In the genomic region with DNA sequence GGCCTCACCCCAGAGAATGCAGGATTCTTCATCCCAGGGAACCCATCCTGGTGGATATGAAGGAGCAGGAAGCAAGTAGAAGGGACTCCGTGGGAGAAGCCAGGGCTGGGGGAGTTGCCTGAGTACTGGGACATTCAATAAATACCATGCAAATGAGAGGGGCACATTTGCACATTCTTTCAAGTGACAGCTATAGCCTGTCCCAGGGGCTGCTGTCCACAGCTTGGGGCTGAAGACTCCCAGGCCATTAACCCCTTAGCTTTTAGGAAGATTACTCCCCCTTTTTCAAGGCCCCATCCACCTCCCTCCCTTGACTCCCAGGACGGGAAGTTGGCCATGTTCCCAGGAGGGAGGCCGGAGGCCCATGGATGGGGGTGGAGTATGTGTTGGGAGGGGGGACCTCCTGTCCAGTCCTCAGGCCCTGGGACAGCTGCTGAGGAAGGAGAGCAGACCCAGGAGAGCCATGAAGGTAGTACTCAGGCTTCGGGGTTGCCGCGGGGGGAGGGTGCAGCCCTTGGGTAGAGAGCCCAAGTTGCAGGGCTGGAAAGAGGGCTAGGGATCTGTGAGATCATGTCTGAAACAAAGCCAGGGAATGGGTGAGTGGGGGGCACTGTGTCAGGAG, we compare ENCODE assay signal across 9 cellular contexts. TPM values are rescaled to one million over a fixed set of nuclear protein-coding genes. Genes with fewer than 3 reads are reported as not detected.
A peak's percentile ranks its signal among the peaks of the same experiment; 100 is the strongest.
DNase-seq lines count a peak whose midpoint lies in the region; ATAC-seq and TF ChIP-seq lines count a peak whose summit lies in the region.
"Had no signal": no experiment of that assay in that cellular context is flagged by ENCODE, and none has a peak within 500 bp of the region (broad histone marks: within the 10 kb centered on the region; RNA-seq: fewer than 3 reads in every experiment).

No MANE protein-coding gene starts in this region.

- H3K27me3 ChIP-seq in HUES6 (ENCODE audit: control insufficient read depth, insufficient read depth, low read length): peaks cover 20% of the 10 kb centered on the region
- H3K27me3 ChIP-seq in breast epithelium: no peaks in the 10 kb centered on the region

- no peak for TF ChIP-seq POLR2A in breast epithelium (IDR thresholded peaks at IDR 0.05)

- H3K9ac ChIP-seq in HUES6 (ENCODE audit: low read length): peak overlapping the region; percentile 36

- H3K27ac ChIP-seq in HUES6 (ENCODE audit: low read depth, low read length) (no peak overlapping the region; the same call in 1 of the 2 replicates), breast epithelium (peak overlapping the region; percentile 97 to 99), temporal lobe (ENCODE audit: low read depth, low read length) (peak overlapping the region; percentile 100)

- DNase-seq in breast epithelium (ENCODE audit: low spot score in 2 of 2): peak in 1 of 2 donors; percentile 39
- DNase-seq in left colon: peak; percentile 64 to 76
- DNase-seq in mesenteric fat pad (ENCODE audit: low spot score): no peak
- DNase-seq in GM13977 (ENCODE audit: low spot score): no peak
- DNase-seq in RPMI8226: no peak
- DNase-seq: NCI-H1417 treated with DMSO at 0.1 percent for 48 hours had no signal

- peaks cover 7% of the 10 kb centered on the region; the same call in 1 of the 2 replicates for H3K36me3 ChIP-seq in HUES6 (ENCODE audit: control insufficient read depth, insufficient read depth, low read length)
- no peaks in the 10 kb centered on the region for H3K36me3 ChIP-seq in breast epithelium

- H3K9me3 ChIP-seq in HUES6 (ENCODE audit: control insufficient read depth, insufficient read depth, low read depth, low read length) (no peaks in the 10 kb centered on the region), breast epithelium (no peaks in the 10 kb centered on the region)

- peak overlapping the region; percentile 50 for H3K4me3 ChIP-seq in HUES6 (ENCODE audit: low read depth, low read length)
- H3K4me3 ChIP-seq in breast epithelium: peak overlapping the region; percentile 68 to 80 (median 78)

- ATAC-seq in left colon (no peak), GM19452 (IDR thresholded peaks at IDR 0.05; ENCODE audit: unreplicated experiment) (no peak)

- intact Hi-C loops in breast epithelium (cut with DNase I; ENCODE audit: low total_unique reads): no loop called here
- intact Hi-C loops in left colon (cut with DNase I, micrococcal nuclease): no loop called here

- in situ Hi-C loops in GM13977 (cut with MboI; ENCODE audit: low pct_unique_long_range_greater_than_20kb, low sequenced_read_pairs, unreplicated experiment): no loop called here

- H3K4me1 ChIP-seq in HUES6 (ENCODE audit: control insufficient read depth, insufficient read depth, low read length): peaks cover 73% of the 10 kb centered on the region
- H3K4me1 ChIP-seq in breast epithelium: peaks cover 13 to 60% of the 10 kb centered on the region in 2 donors

- TF ChIP-seq CTCF in breast epithelium (IDR thresholded peaks at IDR 0.05) (no peak), GM13977 (IDR thresholded peaks at IDR 0.05; ENCODE audit: extremely low read depth, insufficient read depth, missing control alignments) (no peak)

RNA-seq across cellular contexts. Expression of a gene that starts 1.0 kb away (rescaled TPM):
- total RNA-seq in breast epithelium: 100 to 1,000 TPM in 2 of 3 donors, 10 to 100 TPM in 1; 65.4 to 228 (median 156) TPM
- total RNA-seq in left colon: 10 to 100 TPM; 31.4 to 35.6 TPM
- 13.5 TPM for total RNA-seq in temporal lobe
- 210 TPM for total RNA-seq in mesenteric fat pad

RNA-seq across cellular contexts. Expression of a gene that starts 30.3 kb away (rescaled TPM):
- total RNA-seq in breast epithelium: 10 to 100 TPM; 31.8 to 45.8 (median 36.3) TPM
- total RNA-seq in left colon: 10 to 100 TPM; 30.7 to 34.9 TPM
- 22.9 TPM for total RNA-seq in temporal lobe
- 46.2 TPM for total RNA-seq in mesenteric fat pad

RNA-seq across cellular contexts. Expression of a gene that starts 42.6 kb away (rescaled TPM):
- total RNA-seq in breast epithelium (100 to 1,000 TPM; 600 to 759 (median 614) TPM), left colon (100 to 1,000 TPM; 355 to 389 TPM), temporal lobe (611 TPM), mesenteric fat pad (393 TPM)

RNA-seq across cellular contexts. Expression of a gene that starts 48.6 kb away (rescaled TPM):
- total RNA-seq in breast epithelium (100 to 1,000 TPM; 169 to 708 (median 284) TPM), left colon (10 to 100 TPM; 16.9 to 24.5 TPM), temporal lobe (6.4 TPM), mesenteric fat pad (195 TPM)

RNA-seq across cellular contexts. Expression of a gene that starts 54.4 kb away (rescaled TPM):
- total RNA-seq in breast epithelium (under 1 TPM in 2 of 3 donors, not detected in 1; 0.16 to 0.33 TPM), left colon (not detected), temporal lobe (not detected), mesenteric fat pad (not detected)

Comparison
In these comparisons a context has a peak if more than half of its experiments do, and no peak if none do; other contexts are left out.
1. DNase-seq: peak in left colon (2 of 2); none in mesenteric fat pad (single experiment), GM13977 (single experiment) and RPMI8226 (single experiment).